Comparison of ENCODE assay signal across 26 cellular contexts in genomic region chr19:4429266-4430200, GRCh38. TPM values are rescaled to one million over a fixed set of nuclear protein-coding genes. Genes with fewer than 3 reads are reported as not detected.
DNase-seq lines count a peak whose midpoint lies in the region; ATAC-seq and TF ChIP-seq lines count a peak whose summit lies in the region.
"Had no signal": no experiment of that assay in that cellular context is flagged by ENCODE, and none has a peak within 500 bp of the region (broad histone marks: within the 10 kb centered on the region; RNA-seq: fewer than 3 reads in every experiment).

No MANE protein-coding gene starts in this region.

- H3K27ac Mint-ChIP-seq in activated T-helper 17 cell treated with anti-CD3 and anti-CD28 coated beads, Interleukin-2, amount 50 U/mL, for 72 hours: no peak overlapping the region
- H3K27ac Mint-ChIP-seq: natural killer cell; stimulated activated naive CD8-positive, alpha-beta T cell treated with anti-CD3 and anti-CD28 coated beads, Interleukin-15, Interleukin-2, amounts not matched to agents 100 ng/mL and 50 ng/mL, for 24 hours had no signal

- no peak overlapping the region for H3K4me3 ChIP-seq in BLaER1
- H3K4me3 ChIP-seq in fibroblast of mammary gland (ENCODE audit: control insufficient read depth, low read depth, low read length): no peak overlapping the region
- H3K4me3 ChIP-seq: esophagus muscularis mucosa, heart right ventricle, smooth muscle cell, thoracic aorta had no signal

- no peaks in the 10 kb centered on the region for H3K9me3 ChIP-seq in BLaER1
- H3K9me3 ChIP-seq: BE2C, esophagus muscularis mucosa, heart right ventricle, thoracic aorta had no signal

- H3K4me3 Mint-ChIP-seq in activated T-helper 17 cell treated with anti-CD3 and anti-CD28 coated beads, Interleukin-2, amount 50 U/mL, for 72 hours: no peak overlapping the region
- H3K4me3 Mint-ChIP-seq: central memory CD8-positive, alpha-beta T cell; natural killer cell; stimulated activated naive CD8-positive, alpha-beta T cell treated with anti-CD3 and anti-CD28 coated beads, Interleukin-15, Interleukin-2, amounts not matched to agents 100 ng/mL and 50 ng/mL, for 24 hours had no signal

- H3K27me3 Mint-ChIP-seq in activated T-helper 17 cell treated with anti-CD3 and anti-CD28 coated beads, Interleukin-2, amount 50 U/mL, for 72 hours: no peaks in the 10 kb centered on the region
- H3K27me3 Mint-ChIP-seq: central memory CD8-positive, alpha-beta T cell; stimulated activated naive CD8-positive, alpha-beta T cell treated with anti-CD3 and anti-CD28 coated beads, Interleukin-15, Interleukin-2, amounts not matched to agents 100 ng/mL and 50 ng/mL, for 24 hours had no signal

- ATAC-seq in activated T-helper 17 cell treated with anti-CD3 and anti-CD28 coated beads, Interleukin-2, amount 50 U/mL, for 72 hours (replicated peaks): no peak
- ATAC-seq: foreskin keratinocyte, HepG2 had no signal

- H3K4me1 Mint-ChIP-seq in activated T-helper 17 cell treated with anti-CD3 and anti-CD28 coated beads, Interleukin-2, amount 50 U/mL, for 72 hours: no peaks in the 10 kb centered on the region
- H3K4me1 Mint-ChIP-seq: central memory CD8-positive, alpha-beta T cell had no signal

- no peaks in the 10 kb centered on the region for H3K27me3 ChIP-seq in BLaER1
- H3K27me3 ChIP-seq: BE2C, esophagus muscularis mucosa, foreskin keratinocyte, heart right ventricle had no signal

- H3K36me3 ChIP-seq in BLaER1: peaks cover 98% of the 10 kb centered on the region
- H3K36me3 ChIP-seq: thoracic aorta had no signal

- TF ChIP-seq CTCF in RWPE1 (conservative IDR thresholded peaks at IDR 0.05; ENCODE audit: low read depth): no peak
- TF ChIP-seq CTCF in fibroblast of mammary gland (conservative IDR thresholded peaks at IDR 0.05; ENCODE audit: control insufficient read depth, insufficient read depth, low read depth, low read length): no peak

- H3K9me3 Mint-ChIP-seq in activated T-helper 17 cell treated with anti-CD3 and anti-CD28 coated beads, Interleukin-2, amount 50 U/mL, for 72 hours: no peaks in the 10 kb centered on the region
- H3K9me3 Mint-ChIP-seq: central memory CD8-positive, alpha-beta T cell; natural killer cell; stimulated activated naive CD8-positive, alpha-beta T cell treated with anti-CD3 and anti-CD28 coated beads, Interleukin-15, Interleukin-2, amounts not matched to agents 100 ng/mL and 50 ng/mL, for 24 hours had no signal

- no peak overlapping the region for H3K4me2 ChIP-seq in BLaER1
- H3K4me2 ChIP-seq: smooth muscle cell had no signal

- H3K36me3 Mint-ChIP-seq in activated T-helper 17 cell treated with anti-CD3 and anti-CD28 coated beads, Interleukin-2, amount 50 U/mL, for 72 hours (ENCODE audit: low read depth): peaks cover 87% of the 10 kb centered on the region

- no peak overlapping the region for H3K27ac ChIP-seq in BLaER1
- H3K27ac ChIP-seq in RWPE1: peak overlapping the region; percentile 20
- H3K27ac ChIP-seq: esophagus muscularis mucosa, foreskin keratinocyte, heart right ventricle, parathyroid adenoma, thoracic aorta had no signal

- CTCF ChIA-PET in RWPE1 (lab: Yijun Ruan, JAX): no interaction called here

- 0 out of 2 replicates have a peak overlapping the region, but pooled peaks have one; percentile 15 for H3K9ac ChIP-seq in BLaER1
- H3K9ac ChIP-seq: parathyroid adenoma had no signal

- DNase-seq in RWPE1 (ENCODE audit: low spot score) (no peak), fibroblast of mammary gland (ENCODE audit: low read depth) (peak; percentile 30), occipital lobe (lab: John Stamatoyannopoulos, UW) (peak; percentile 22), activated gamma-delta T cell treated with Interleukin-2 at 50 U/mL for 16 hours (no peak), T1000 (lab: John Stamatoyannopoulos, UW) (no peak)
- no peak for DNase-seq in activated effector memory CD4-positive, alpha-beta T cell treated with anti-CD3 and anti-CD28 coated beads, Interleukin-2, amount 50 U/mL, for 16 hours
- DNase-seq: activated CD4-positive, alpha-beta T cell treated with anti-CD3 and anti-CD28 coated beads for 4 hours; activated gamma-delta T cell; activated T-cell treated with anti-CD3 and anti-CD28 coated beads, Interleukin-2, amount 50 U/mL, for 1 hour; BE2C; COR-L47; foreskin keratinocyte; heart right ventricle; kidney; natural killer cell; NCI-H187; NCI-H2171 had no signal

- peaks cover 8% of the 10 kb centered on the region; the same call in 1 of the 2 replicates for H3K4me1 ChIP-seq in BLaER1
- H3K4me1 ChIP-seq: BE2C, esophagus muscularis mucosa, foreskin keratinocyte, parathyroid adenoma had no signal

- peaks cover 28% of the 10 kb centered on the region; the same call in 1 of the 2 replicates for H4K20me1 ChIP-seq in BLaER1

- POLR2A ChIA-PET in RWPE1 (lab: Yijun Ruan, JAX; ENCODE audit: low non-redundant PET): interaction anchor here (0.5 kb wide), 1 partner anchor 167 kb away, joined by 10 read pairs; no protein-coding TSS in a partner anchor

RNA-seq across cellular contexts. Expression of gene CHAF1A, which starts 27.1 kb away (rescaled TPM):
- total RNA-seq in occipital lobe: 6.2 TPM
- total RNA-seq in activated T-helper 17 cell treated with anti-CD3 and anti-CD28 coated beads, Interleukin-2, amount 50 U/mL, for 72 hours: 10 to 100 TPM; 67.9 to 96.7 TPM

RNA-seq across cellular contexts. Expression of gene UBXN6, which starts 28.1 kb away (rescaled TPM):
- 54.7 TPM for total RNA-seq in occipital lobe
- total RNA-seq in activated T-helper 17 cell treated with anti-CD3 and anti-CD28 coated beads, Interleukin-2, amount 50 U/mL, for 72 hours: 10 to 100 TPM; 37.4 to 40.1 TPM

RNA-seq across cellular contexts. Expression of gene SH3GL1, which starts 29.2 kb away (rescaled TPM):
- total RNA-seq in occipital lobe: 15.3 TPM
- total RNA-seq in activated T-helper 17 cell treated with anti-CD3 and anti-CD28 coated beads, Interleukin-2, amount 50 U/mL, for 72 hours: 10 to 100 TPM; 49.1 to 67.1 TPM

RNA-seq across cellular contexts. Expression of gene HDGFL2, which starts 42.6 kb away (rescaled TPM):
- total RNA-seq in occipital lobe: 32.8 TPM
- 10 to 100 TPM; 30.7 to 39.3 TPM for total RNA-seq in activated T-helper 17 cell treated with anti-CD3 and anti-CD28 coated beads, Interleukin-2, amount 50 U/mL, for 72 hours

Comparison
In these comparisons a context has a peak if more than half of its experiments do, and no peak if none do; other contexts are left out.
1. DNase-seq: peak in fibroblast of mammary gland (single experiment) and occipital lobe (single experiment); none in RWPE1 (single experiment), activated gamma-delta T cell treated with Interleukin-2 at 50 U/mL for 16 hours (single experiment), T1000 (single experiment) and activated effector memory CD4-positive, alpha-beta T cell treated with anti-CD3 and anti-CD28 coated beads, Interleukin-2, amount 50 U/mL, for 16 hours (single experiment).